In the genomic region with DNA sequence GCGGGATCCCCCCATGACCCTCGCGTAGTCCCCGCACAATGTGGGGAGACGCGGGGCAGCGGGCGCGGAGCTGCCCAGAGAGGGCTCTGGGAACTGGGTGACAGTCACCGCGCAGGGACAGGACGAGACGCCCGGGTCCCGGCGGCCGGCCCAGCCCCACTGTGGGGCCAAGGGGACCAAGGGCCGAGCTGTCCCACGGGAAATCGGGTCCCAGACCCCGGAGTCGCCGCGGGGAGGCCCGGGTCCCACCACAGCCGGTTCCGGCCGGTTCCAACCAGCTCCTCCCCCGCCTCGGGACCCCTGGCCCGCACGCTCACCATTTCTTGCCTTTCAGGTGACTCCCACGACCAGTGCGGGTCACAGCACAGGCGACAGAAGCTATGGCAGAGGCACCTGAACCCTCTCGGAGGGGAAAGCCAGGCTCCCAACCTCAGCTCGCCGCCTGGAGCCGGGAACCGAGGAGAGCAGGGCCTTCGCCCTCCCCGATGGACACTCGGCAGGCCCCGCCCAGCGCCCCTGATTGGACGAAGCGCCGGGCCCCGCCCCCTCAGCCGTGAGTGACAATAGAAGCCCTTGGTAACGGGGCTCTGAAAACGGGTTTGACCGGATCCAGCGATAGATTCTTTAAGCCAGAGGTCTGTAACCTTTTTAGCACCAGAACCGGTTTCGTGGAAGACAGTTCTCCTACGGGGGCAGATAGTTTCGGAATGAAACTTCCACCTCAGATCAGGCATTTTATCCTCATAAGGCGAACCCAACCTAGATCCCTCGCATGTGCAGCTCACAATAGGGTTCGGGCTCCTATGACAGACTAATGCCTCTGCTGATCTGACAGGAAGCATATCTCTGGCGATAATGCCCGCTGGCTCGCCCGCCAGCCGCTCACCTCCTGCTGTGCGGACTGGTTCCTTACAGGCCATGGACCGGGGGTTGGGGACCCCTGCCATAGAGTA, we compare ENCODE assay signal across 8 cellular contexts. TPM values are rescaled to one million over a fixed set of nuclear protein-coding genes. Genes with fewer than 3 reads are reported as not detected.
A peak's percentile ranks its signal among the peaks of the same experiment; 100 is the strongest.
DNase-seq lines count a peak whose midpoint lies in the region; ATAC-seq, FAIRE-seq and TF ChIP-seq lines count a peak whose summit lies in the region.

A gene (minus strand): TSS at position 460 of the 953 bp plus-strand sequence. CDS start 140 bp downstream, at position 320.

- peak within 1 kb of the TSS; percentile 53 for H3K27ac Mint-ChIP-seq in CD4-positive, alpha-beta T cell

- peak in 1 of 2 donors; percentile 68 for TF ChIP-seq POLR2A in heart left ventricle (IDR thresholded peaks at IDR 0.05)

- peaks cover 2% of the 10 kb centered on the region for H3K9me3 Mint-ChIP-seq in CD4-positive, alpha-beta T cell

- CTCF ChIA-PET in CD4-positive, alpha-beta T cell (lab: Charles Lee), result interaction anchor here (1.4 to 1.5 kb wide), 2 partner anchors 24 to 112 kb away, joined by 3 read pairs; no protein-coding TSS in a partner anchor

- TF ChIP-seq CTCF in CD4-positive, alpha-beta T cell (IDR thresholded peaks at IDR 0.05), result no peak
- peak in 2 of 12 donors; percentile 17 to 23 for TF ChIP-seq CTCF in heart left ventricle (IDR thresholded peaks at IDR 0.05)
- TF ChIP-seq CTCF in pancreas (IDR thresholded peaks at IDR 0.05), result no peak
- TF ChIP-seq CTCF in tibial artery (IDR thresholded peaks at IDR 0.05), result no peak

- no peak for FAIRE-seq in pancreas (lab: Jason Lieb, UNC)

- POLR2A ChIA-PET in CD4-positive, alpha-beta T cell (lab: Charles Lee), result interaction anchor here (0.8 to 2.4 kb wide), 4 partner anchors 30 to 127 kb away, joined by 3 to 7 read pairs (median 4); a partner anchor contains a TSS

- peaks cover 22% of the 10 kb centered on the region for H3K4me1 Mint-ChIP-seq in CD4-positive, alpha-beta T cell (ENCODE audit: low read depth)

- H3K4me1 ChIP-seq in heart left ventricle, result peaks cover 0 to 19% (median 12%) of the 10 kb centered on the region in 12 donors
- H3K4me1 ChIP-seq in pancreas, result peaks cover 0 to 10% (median 6%) of the 10 kb centered on the region in 3 donors
- H3K4me1 ChIP-seq in tibial artery, result peaks cover 0 to 18% (median 7%) of the 10 kb centered on the region in 4 donors

- intact Hi-C loops in CD4-positive, alpha-beta T cell (cut with DNase I, micrococcal nuclease), result no loop called here
- intact Hi-C loops in heart left ventricle (cut with DNase I), result no loop called here
- intact Hi-C loops in pancreas (cut with DNase I), result no loop called here
- intact Hi-C loops in tibial artery (cut with DNase I; ENCODE audit: low total_unique reads), result no loop called here

- peaks cover 39% of the 10 kb centered on the region for H3K36me3 Mint-ChIP-seq in CD4-positive, alpha-beta T cell (ENCODE audit: low read depth)

- ATAC-seq in CD4-positive, alpha-beta T cell (ENCODE audit: poor library complexity), result peak; percentile 84
- peak; percentile 75 for ATAC-seq in GM21367 (IDR thresholded peaks at IDR 0.05; ENCODE audit: unreplicated experiment)
- ATAC-seq in heart left ventricle, result peak; percentile 99 to 100 (median 100)
- peak; percentile 98 to 100 (median 99) for ATAC-seq in pancreas

- H3K4me3 ChIP-seq in heart left ventricle (peak within 1 kb of the TSS; percentile 70 to 100 (median 85)), pancreas (peak within 1 kb of the TSS; percentile 72 to 91 (median 80)), tibial artery (peak within 1 kb of the TSS; percentile 83 to 98)

- peak in 9 of 10 experiments; percentile 26 to 71 (median 51) for DNase-seq in CD4-positive, alpha-beta T cell
- DNase-seq in LHCN-M2 (ENCODE audit: low read depth) (peak; percentile 85), T-helper 1 cell (peak; percentile 36 to 60 (median 42)), amygdala (lab: John Stamatoyannopoulos, UW) (peak; percentile 36 to 96 (median 83)), heart left ventricle (peak; percentile 94 to 97 (median 95)), pancreas (peak; percentile 98 to 99 (median 98)), tibial artery (peak; percentile 97)

- 0 to 3% (median 1%) methylated on average over 42 to 68 of the region's 68 CpGs for WGBS in heart left ventricle, 4 donors
- WGBS in pancreas, 2 donors, result 0% methylated on average over 59 to 68 of the region's 68 CpGs

- no peaks in the 10 kb centered on the region for H3K27me3 Mint-ChIP-seq in CD4-positive, alpha-beta T cell

- peak within 1 kb of the TSS; percentile 95 for H3K4me3 Mint-ChIP-seq in CD4-positive, alpha-beta T cell

- H3K27me3 ChIP-seq in CD4-positive, alpha-beta T cell (ENCODE audit: control insufficient read depth, insufficient read depth, low read length), result no peaks in the 10 kb centered on the region
- H3K27me3 ChIP-seq in heart left ventricle, result no peaks in the 10 kb centered on the region
- H3K27me3 ChIP-seq in pancreas, result no peaks in the 10 kb centered on the region
- no peaks in the 10 kb centered on the region for H3K27me3 ChIP-seq in tibial artery

- no peaks in the 10 kb centered on the region for H3K9me3 ChIP-seq in CD4-positive, alpha-beta T cell (ENCODE audit: control insufficient read depth, low read length)
- H3K9me3 ChIP-seq in heart left ventricle, result no peaks in the 10 kb centered on the region
- H3K9me3 ChIP-seq in pancreas, result no peaks in the 10 kb centered on the region
- H3K9me3 ChIP-seq in tibial artery, result no peaks in the 10 kb centered on the region

- no peak within 1 kb of the TSS for H3K27ac ChIP-seq in CD4-positive, alpha-beta T cell (ENCODE audit: low read depth, low read length)
- H3K27ac ChIP-seq in heart left ventricle, result peak within 1 kb of the TSS; percentile 76 to 93 (median 88)
- peak within 1 kb of the TSS; percentile 84 to 96 (median 88) for H3K27ac ChIP-seq in pancreas
- H3K27ac ChIP-seq in tibial artery, result peak within 1 kb of the TSS; percentile 94 to 97

- H3K36me3 ChIP-seq in heart left ventricle, result no peaks in the 10 kb centered on the region
- no peaks in the 10 kb centered on the region for H3K36me3 ChIP-seq in pancreas
- no peaks in the 10 kb centered on the region for H3K36me3 ChIP-seq in tibial artery

RNA-seq across cellular contexts. Expression of the gene that starts here (rescaled TPM):
- total RNA-seq in CD4-positive, alpha-beta T cell, result 1 to 10 TPM; 2.6 to 2.8 TPM
- total RNA-seq in LHCN-M2 (2014; rRNA removed) (4.1 and 5.7 TPM in 2 replicates), heart left ventricle (1 to 10 TPM; 2.2 to 5.5 (median 3.6) TPM), pancreas (1 to 10 TPM; 3.7 to 6.5 (median 4.4) TPM)
- 2.7 TPM for polyA plus RNA-seq in LHCN-M2 (2012)
- polyA plus RNA-seq in heart left ventricle (1 to 10 TPM; 3.5 to 6.6 TPM), pancreas (1 to 10 TPM; 7.1 to 9.9 TPM)

Comparison
In these comparisons a context has a peak if more than half of its experiments do, and no peak if none do; other contexts are left out.
1. DNase-seq: peak in every context shown above with its lines; median percentile 98 in pancreas; 97 in tibial artery; 95 in heart left ventricle; 85 in LHCN-M2; 83 in amygdala; 51 in CD4-positive, alpha-beta T cell; 42 in T-helper 1 cell.